Comparison of ENCODE assay signal across 11 cellular contexts in genomic region chrX:39850630-39851152, GRCh38.
DNase-seq lines count a peak whose midpoint lies in the region; ATAC-seq and TF ChIP-seq lines count a peak whose summit lies in the region.
"Had no signal": no experiment of that assay in that cellular context is flagged by ENCODE, and none has a peak within 500 bp of the region (broad histone marks: within the 10 kb centered on the region; RNA-seq: fewer than 3 reads in every experiment).

No MANE protein-coding gene starts in this region.

- H3K9me3 ChIP-seq in AG04450 (ENCODE audit: control insufficient read depth, insufficient read depth, low read length), result no peaks in the 10 kb centered on the region
- H3K9me3 ChIP-seq: thyroid gland had no signal

- H3K36me3 Mint-ChIP-seq in brain (no peaks in the 10 kb centered on the region), glutamatergic neuron (ENCODE audit: unreplicated experiment) (no peaks in the 10 kb centered on the region)

- H3K4me3 Mint-ChIP-seq in brain, result peak overlapping the region in 1 of 5 experiments; percentile 53
- no peak overlapping the region for H3K4me3 Mint-ChIP-seq in glutamatergic neuron (ENCODE audit: unreplicated experiment)

- POLR2A ChIA-PET in AG04450 (lab: Yijun Ruan, JAX), result interaction anchor here (0.6 kb wide), 1 partner anchor 693 kb away, joined by 3 read pairs; no protein-coding TSS in a partner anchor

- no peaks in the 10 kb centered on the region for H3K27me3 ChIP-seq in AG04450 (ENCODE audit: control insufficient read depth, insufficient read depth, low read length)
- H3K27me3 ChIP-seq: thyroid gland had no signal

- H3K9me3 Mint-ChIP-seq in brain (peaks cover 0 to 9% (median 0%) of the 10 kb centered on the region in 5 experiments), glutamatergic neuron (ENCODE audit: unreplicated experiment) (peaks cover 4% of the 10 kb centered on the region)

- no peak for ATAC-seq in GM18505 (IDR thresholded peaks at IDR 0.05; ENCODE audit: unreplicated experiment)
- ATAC-seq in left colon, result no peak
- no peak for ATAC-seq in HG02759 (IDR thresholded peaks at IDR 0.05; ENCODE audit: unreplicated experiment)

- no peak for TF ChIP-seq POLR2A in GM18505 (IDR thresholded peaks at IDR 0.05; ENCODE audit: borderline replicate concordance, extremely low read depth, insufficient read depth, insufficient read length)

- H3K4me3 ChIP-seq in AG04450 (ENCODE audit: low read depth, low read length), result no peak overlapping the region
- H3K4me3 ChIP-seq: thyroid gland had no signal

- intact Hi-C loops in left colon (cut with DNase I, micrococcal nuclease), result no loop called here

- H3K27ac ChIP-seq in AG04450 (ENCODE audit: low read depth, low read length), result no peak overlapping the region
- H3K27ac ChIP-seq: thyroid gland had no signal

- H3K27ac Mint-ChIP-seq in brain (peak overlapping the region in 3 of 5 experiments; percentile 25 to 87 (median 42)), glutamatergic neuron (ENCODE audit: unreplicated experiment) (no peak overlapping the region)

- peaks cover 3% of the 10 kb centered on the region for H3K27me3 Mint-ChIP-seq in brain
- H3K27me3 Mint-ChIP-seq in glutamatergic neuron (ENCODE audit: unreplicated experiment), result no peaks in the 10 kb centered on the region

- no peak for TF ChIP-seq CTCF in AG04450 (IDR thresholded peaks at IDR 0.05; ENCODE audit: low read depth, low read length)
- TF ChIP-seq CTCF in brain (conservative IDR thresholded peaks at IDR 0.05), result no peak
- no peak for TF ChIP-seq CTCF in glutamatergic neuron (IDR thresholded peaks at IDR 0.05; ENCODE audit: partially characterized antibody, unreplicated experiment)

- DNase-seq in AG04450 (ENCODE audit: low read depth, low spot score), result peak; percentile 11
- DNase-seq in EH (ENCODE audit: low read depth), result peak; percentile 70
- peak; percentile 78 for DNase-seq in NCI-H2227 treated with DMSO at 0.1 percent for 48 hours (lab: John Stamatoyannopoulos, UW)
- DNase-seq in glutamatergic neuron, result no peak
- DNase-seq in left colon, result no peak
- DNase-seq: DMS153, Right ventricle myocardium superior, thyroid gland had no signal

- peaks cover 65% of the 10 kb centered on the region for H3K4me1 Mint-ChIP-seq in brain
- H3K4me1 Mint-ChIP-seq in glutamatergic neuron (ENCODE audit: low read depth, unreplicated experiment), result peaks cover 22% of the 10 kb centered on the region

- CTCF ChIA-PET in AG04450 (lab: Charles Lee), result no interaction called here

Comparison
In these comparisons a context has a peak if more than half of its experiments do, and no peak if none do; other contexts are left out.
1. DNase-seq: peak in AG04450 (single experiment), EH (single experiment) and NCI-H2227 treated with DMSO at 0.1 percent for 48 hours (single experiment); none in glutamatergic neuron (single experiment) and left colon (0 of 2).